ENCODE assay signal across 28 cellular contexts in genomic region chr12:44551631-44552030, GRCh38.
"Had no signal": no experiment of that assay in that cellular context is flagged by ENCODE, and none has a peak within 500 bp of the region (broad histone marks: within the 10 kb centered on the region; RNA-seq: fewer than 3 reads in every experiment).

No MANE protein-coding gene starts in this region.

- H3K27ac ChIP-seq: breast epithelium, neutrophil, ovary, right lobe of liver, thoracic aorta, VCaP had no signal

- ATAC-seq: activated CD4-positive, CD25-positive, alpha-beta regulatory T cell treated with anti-CD3 and anti-CD28 coated beads, Interleukin-2, amount 50 U/mL, for 24 hours; esophagus mucosa; left cardiac atrium; right lobe of liver had no signal

- H3K27me3 Mint-ChIP-seq: dendritic cell treated with granulocyte-macrophage colony-stimulating factor and Interleukin-4, amounts not matched to agents 40 ng/mL and 50 ng/mL, for 4 days; progenitor cell of endocrine pancreas had no signal

- H3K9me3 ChIP-seq: breast epithelium, neutrophil, ovary, right lobe of liver, thoracic aorta had no signal

- H3K4me1 Mint-ChIP-seq: endodermal cell, naive B cell, nephron progenitor cell had no signal

- H3K27ac Mint-ChIP-seq: activated T-helper 2 cell treated with anti-CD3 and anti-CD28 coated beads, Interferon-gamma antibody, Interleukin-2, Interleukin-4, amounts not matched to agents 10 μg/mL and 5 μg/mL and 100 μg/mL, durations not matched to agents 14 hours and 24 hours and 36 hours; dendritic cell treated with granulocyte-macrophage colony-stimulating factor and Interleukin-4, amounts not matched to agents 40 ng/mL and 50 ng/mL, for 4 days; endodermal cell; mesothelial cell of epicardium; naive B cell; nephron progenitor cell; progenitor cell of endocrine pancreas had no signal

- H3K4me3 ChIP-seq: breast epithelium, ovary, right lobe of liver, thoracic aorta had no signal

- H3K27me3 ChIP-seq: breast epithelium, neutrophil, ovary, right lobe of liver had no signal

- H3K4me1 ChIP-seq: breast epithelium, right lobe of liver had no signal

- H3K4me3 Mint-ChIP-seq: dendritic cell treated with granulocyte-macrophage colony-stimulating factor and Interleukin-4, amounts not matched to agents 40 ng/mL and 50 ng/mL, for 4 days; endodermal cell; mesothelial cell of epicardium; naive B cell; nephron progenitor cell had no signal

- H3K36me3 ChIP-seq: breast epithelium, neutrophil, ovary, right lobe of liver, thoracic aorta had no signal

- DNase-seq: activated CD4-positive, alpha-beta T cell treated with anti-CD3 and anti-CD28 coated beads for 48 hours; activated CD4-positive, alpha-beta T cell treated with anti-CD3 and anti-CD28 coated beads, Interleukin-2, amount 50 U/mL, for 48 hours; activated T-cell treated with anti-CD3 and anti-CD28 coated beads, Interleukin-2, amount 50 U/mL, for 48 hours; amygdala; central memory CD4-positive, alpha-beta T cell; endodermal cell; foreskin fibroblast; head of caudate nucleus; hippocampal formation; left cardiac atrium; naive B cell; nephron progenitor cell; ovary; right lobe of liver; stimulated activated CD4-positive, alpha-beta T cell treated with anti-CD3 and anti-CD28 coated beads, Interleukin-2, amount 100 ng/mL, for 48 hours; stimulated activated naive CD4-positive, alpha-beta T cell treated with Interleukin-2 at 50 U/mL for 16 hours; T-helper 9 cell; trophoblast cell had no signal

- H3K9me3 Mint-ChIP-seq: activated T-helper 2 cell treated with anti-CD3 and anti-CD28 coated beads, Interferon-gamma antibody, Interleukin-2, Interleukin-4, amounts not matched to agents 10 μg/mL and 5 μg/mL and 100 μg/mL, durations not matched to agents 14 hours and 24 hours and 36 hours; endodermal cell; mesothelial cell of epicardium; nephron progenitor cell had no signal

- H3K36me3 Mint-ChIP-seq: mesothelial cell of epicardium, naive B cell had no signal
